Comparison of ENCODE assay signal across 21 cellular contexts in the genomic region with DNA sequence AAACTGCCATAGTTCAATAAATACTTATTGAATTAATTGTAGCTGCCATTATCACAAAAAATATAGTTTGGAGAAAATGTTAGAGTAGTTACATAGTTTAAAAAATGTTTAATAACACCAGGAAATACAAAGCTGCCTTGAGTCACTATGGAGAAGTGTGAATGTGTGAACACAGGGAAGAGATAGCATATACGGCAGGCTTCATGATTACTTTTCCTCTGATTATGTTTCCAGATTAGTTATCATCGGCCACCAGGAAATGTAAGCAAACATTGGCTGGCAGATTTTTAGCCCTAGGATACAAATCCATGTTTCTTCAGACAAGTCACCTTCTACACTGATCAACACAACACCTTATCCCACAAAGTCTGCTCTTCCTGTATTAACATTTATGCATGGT.
"Had no signal": no experiment of that assay in that cellular context is flagged by ENCODE, and none has a peak within 500 bp of the region (broad histone marks: within the 10 kb centered on the region; RNA-seq: fewer than 3 reads in every experiment).

No MANE protein-coding gene starts in this region.

- H3K27me3 ChIP-seq: colonic mucosa, gastrocnemius medialis, right atrium auricular region, suprapubic skin, transverse colon, upper lobe of right lung, uterus had no signal

- H3K4me3 ChIP-seq: colonic mucosa, gastrocnemius medialis, prostate gland, right atrium auricular region, smooth muscle cell, suprapubic skin, transverse colon, upper lobe of right lung, uterus had no signal

- DNase-seq: effector CD8-positive, alpha-beta T cell; gastrocnemius medialis; islet precursor cell; kidney glomerular epithelial cell; naive thymus-derived CD8-positive, alpha-beta T cell; nephron progenitor cell; stimulated activated CD4-positive, alpha-beta T cell treated with anti-CD3 and anti-CD28 coated beads, Interleukin-12 subunit alpha, Interleukin-12 subunit beta, amount 100 ng/mL, for 4 hours; stimulated activated CD4-positive, alpha-beta T cell treated with anti-CD3 and anti-CD28 coated beads, Interleukin-1b, Interleukin-23, amount 100 ng/mL, for 48 hours; stimulated activated CD4-positive, alpha-beta T cell treated with anti-CD3 and anti-CD28 coated beads, Interleukin-4, amount 100 ng/mL, for 1 hour; stimulated activated CD8-positive, alpha-beta memory T cell treated with anti-CD3 and anti-CD28 coated beads, Interleukin-4, amount 100 ng/mL, for 48 hours; stimulated activated naive CD4-positive, alpha-beta T cell; stimulated activated naive CD8-positive, alpha-beta T cell treated with anti-CD3 and anti-CD28 coated beads, Interleukin-15, amount 100 ng/mL, for 72 hours; upper lobe of right lung had no signal

- H3K36me3 ChIP-seq: colonic mucosa, gastrocnemius medialis, prostate gland, right atrium auricular region, suprapubic skin, transverse colon, upper lobe of right lung, uterus had no signal

- ATAC-seq: esophagus mucosa; gastrocnemius medialis; naive thymus-derived CD8-positive, alpha-beta T cell; stimulated activated naive CD8-positive, alpha-beta T cell treated with anti-CD3 and anti-CD28 coated beads, Interleukin-15, amount 100 ng/mL, for 72 hours; upper lobe of right lung had no signal

- H3K4me2 ChIP-seq: smooth muscle cell had no signal

- H3K9me3 ChIP-seq: colonic mucosa, gastrocnemius medialis, prostate gland, right atrium auricular region, suprapubic skin, transverse colon, upper lobe of right lung, uterus had no signal

- H3K4me1 ChIP-seq: colonic mucosa, prostate gland had no signal

- H3K27ac ChIP-seq: colonic mucosa, gastrocnemius medialis, prostate gland, right atrium auricular region, suprapubic skin had no signal
